ENCODE assay signal across 22 cellular contexts in genomic region chr11:16895306-16895705, GRCh38.
DNase-seq lines count a peak whose midpoint lies in the region; ATAC-seq, FAIRE-seq and TF ChIP-seq lines count a peak whose summit lies in the region.
"Had no signal": no experiment of that assay in that cellular context is flagged by ENCODE, and none has a peak within 500 bp of the region (broad histone marks: within the 10 kb centered on the region; RNA-seq: fewer than 3 reads in every experiment).

No MANE protein-coding gene starts in this region.

- TF ChIP-seq EP300 in stomach (IDR thresholded peaks at IDR 0.05): no peak

- H3K36me3 Mint-ChIP-seq in astrocyte (ENCODE audit: low read depth, unreplicated experiment): no peaks in the 10 kb centered on the region

- H3K27ac ChIP-seq in astrocyte (ENCODE audit: low read depth, low read length) (no peak overlapping the region), mesenchymal stem cell (ENCODE audit: low read length, poor library complexity, severe bottlenecking) (peak overlapping the region; percentile 73), stomach (no peak overlapping the region)
- H3K27ac ChIP-seq: gastroesophageal sphincter, WERI-Rb-1 had no signal

- H2BK120ac ChIP-seq in mesenchymal stem cell (ENCODE audit: low read depth, low read length): no peak overlapping the region

- no peak overlapping the region for H3K4me3 Mint-ChIP-seq in astrocyte (ENCODE audit: unreplicated experiment)
- H3K4me3 Mint-ChIP-seq: dendritic cell treated with granulocyte-macrophage colony-stimulating factor and Interleukin-4, amounts not matched to agents 40 ng/mL and 50 ng/mL, for 4 days; stimulated activated naive CD8-positive, alpha-beta T cell treated with anti-CD3 and anti-CD28 coated beads, Interleukin-15, amount 100 ng/mL, for 72 hours had no signal

- H3K9ac ChIP-seq in astrocyte (ENCODE audit: low read length): no peak overlapping the region
- no peak overlapping the region for H3K9ac ChIP-seq in mesenchymal stem cell (ENCODE audit: low read length)

- no peaks in the 10 kb centered on the region for H4K20me1 ChIP-seq in astrocyte (ENCODE audit: insufficient read depth, low read length)

- H2AFZ ChIP-seq in astrocyte (ENCODE audit: low read depth, low read length) (no peak overlapping the region), mesenchymal stem cell (ENCODE audit: low read depth, low read length) (no peak overlapping the region)

- peak; percentile 44 for DNase-seq in AG20443 (ENCODE audit: low spot score)
- peak; percentile 24 for DNase-seq in ELR (ENCODE audit: low read depth)
- DNase-seq in astrocyte (ENCODE audit: low read depth): peak; percentile 46
- no peak for DNase-seq in mesenchymal stem cell
- DNase-seq in stomach: no peak
- DNase-seq in activated CD4-positive, alpha-beta T cell treated with anti-CD3 and anti-CD28 coated beads for 48 hours: no peak
- DNase-seq: activated CD4-positive, alpha-beta T cell treated with anti-CD3 and anti-CD28 coated beads, Interleukin-2, amount 50 U/mL, for 48 hours; activated T-cell treated with anti-CD3 and anti-CD28 coated beads, Interleukin-2, amount 50 U/mL, for 1 hour; GDM1; NCI-H1930; NCI-H526 treated with DMSO at 0.1 percent for 48 hours; OCI-M1; SIG-M5; stimulated activated naive CD8-positive, alpha-beta T cell treated with anti-CD3 and anti-CD28 coated beads, Interleukin-15, amount 100 ng/mL, for 72 hours; WERI-Rb-1 had no signal

- peaks cover 8% of the 10 kb centered on the region for H3K4me1 ChIP-seq in astrocyte (ENCODE audit: insufficient read depth, low read length)
- peaks cover 6% of the 10 kb centered on the region for H3K4me1 ChIP-seq in mesenchymal stem cell (ENCODE audit: control insufficient read depth, insufficient read depth, low read depth, low read length)
- peaks cover 20 to 78% (median 49%) of the 10 kb centered on the region in 4 donors for H3K4me1 ChIP-seq in stomach
- H3K4me1 ChIP-seq: gastroesophageal sphincter had no signal

- H3K23ac ChIP-seq in mesenchymal stem cell (ENCODE audit: low read length in 2 of 2): no peak overlapping the region

- H3K9me3 Mint-ChIP-seq in astrocyte (ENCODE audit: unreplicated experiment): no peaks in the 10 kb centered on the region
- H3K9me3 Mint-ChIP-seq: dendritic cell treated with granulocyte-macrophage colony-stimulating factor and Interleukin-4, amounts not matched to agents 40 ng/mL and 50 ng/mL, for 4 days had no signal

- H3K9me3 ChIP-seq in astrocyte (ENCODE audit: insufficient read depth, low read depth, low read length) (no peaks in the 10 kb centered on the region), mesenchymal stem cell (ENCODE audit: control insufficient read depth, low read length) (no peaks in the 10 kb centered on the region), stomach (no peaks in the 10 kb centered on the region)

- intact Hi-C loops in stomach (cut with DNase I; ENCODE audit: low total_unique reads): no loop called here

- no peak overlapping the region for H4K91ac ChIP-seq in mesenchymal stem cell (ENCODE audit: low read length)

- no peak overlapping the region for H3K4me3 ChIP-seq in astrocyte (ENCODE audit: insufficient read depth, low read depth, low read length)
- H3K4me3 ChIP-seq in mesenchymal stem cell (ENCODE audit: insufficient read depth in 1 of 2, low read depth in 1 of 2, low read length in 2 of 2): no peak overlapping the region
- no peak overlapping the region for H3K4me3 ChIP-seq in stomach
- H3K4me3 ChIP-seq: gastroesophageal sphincter had no signal

- peaks cover 4% of the 10 kb centered on the region for H3K79me1 ChIP-seq in mesenchymal stem cell (replicated peaks; ENCODE audit: low read length, poor library complexity, severe bottlenecking)

- H3K4me2 ChIP-seq in astrocyte (ENCODE audit: low read length) (no peak overlapping the region), mesenchymal stem cell (ENCODE audit: low read length, poor library complexity, severe bottlenecking) (no peak overlapping the region)

- TF ChIP-seq CTCF in astrocyte (IDR thresholded peaks at IDR 0.05; ENCODE audit: insufficient read depth, low read depth, low read length) (no peak), stomach (IDR thresholded peaks at IDR 0.05) (no peak)

- H3K4ac ChIP-seq in mesenchymal stem cell (ENCODE audit: low read depth in 1 of 2, low read length in 2 of 2): no peak overlapping the region

- H2BK15ac ChIP-seq in mesenchymal stem cell (ENCODE audit: low read depth, poor library complexity, severe bottlenecking): no peak overlapping the region

- no peaks in the 10 kb centered on the region for H3K27me3 Mint-ChIP-seq in astrocyte (ENCODE audit: low read depth, unreplicated experiment)
- H3K27me3 Mint-ChIP-seq: dendritic cell treated with granulocyte-macrophage colony-stimulating factor and Interleukin-4, amounts not matched to agents 40 ng/mL and 50 ng/mL, for 4 days had no signal

- H3K27me3 ChIP-seq in astrocyte (ENCODE audit: insufficient read depth, low read length) (peaks cover 4% of the 10 kb centered on the region), mesenchymal stem cell (ENCODE audit: control insufficient read depth in 1 of 2, insufficient read depth in 1 of 2, low read length in 2 of 2) (peaks cover 0 to 5% of the 10 kb centered on the region in 2 experiments), stomach (no peaks in the 10 kb centered on the region)
- H3K27me3 ChIP-seq: gastroesophageal sphincter had no signal

- ATAC-seq in HG02642 (IDR thresholded peaks at IDR 0.05; ENCODE audit: poor library complexity, unreplicated experiment) (no peak), GM18858 (IDR thresholded peaks at IDR 0.05; ENCODE audit: unreplicated experiment) (no peak)
- ATAC-seq: gastroesophageal sphincter; sciatic nerve; stimulated activated naive CD8-positive, alpha-beta T cell treated with anti-CD3 and anti-CD28 coated beads, Interleukin-15, amount 100 ng/mL, for 72 hours had no signal

- H3K79me2 ChIP-seq in astrocyte (ENCODE audit: insufficient read depth, low read length): no peaks in the 10 kb centered on the region

- no peak overlapping the region for H2AK5ac ChIP-seq in mesenchymal stem cell (ENCODE audit: low read length, severe bottlenecking)

- FAIRE-seq in astrocyte (lab: Jason Lieb, UNC): no peak
- FAIRE-seq: endothelial cell of umbilical vein had no signal

- WGBS in mesenchymal stem cell: 60% methylated on average over 3 of the region's 3 CpGs
- 69 to 89% (median 81%) methylated on average over 3 of the region's 3 CpGs for WGBS in stomach, 5 donors

- H3K36me3 ChIP-seq in astrocyte (ENCODE audit: insufficient read depth, low read length) (no peaks in the 10 kb centered on the region), mesenchymal stem cell (ENCODE audit: control insufficient read depth in 1 of 2, insufficient read depth in 2 of 2, low read depth in 1 of 2, low read length in 2 of 2) (no peaks in the 10 kb centered on the region), stomach (no peaks in the 10 kb centered on the region)
- H3K36me3 ChIP-seq: gastroesophageal sphincter, WERI-Rb-1 had no signal

- H4K8ac ChIP-seq in mesenchymal stem cell (ENCODE audit: low read length): no peak overlapping the region

- no peak overlapping the region for H2BK12ac ChIP-seq in mesenchymal stem cell (ENCODE audit: low read length in 2 of 2)

- no peak overlapping the region for H2BK5ac ChIP-seq in mesenchymal stem cell (ENCODE audit: low read depth, low read length, poor library complexity, severe bottlenecking)

- H3K14ac ChIP-seq in mesenchymal stem cell (ENCODE audit: low read length in 2 of 2): no peak overlapping the region

- no peak overlapping the region for H3K27ac Mint-ChIP-seq in astrocyte (ENCODE audit: unreplicated experiment)
- H3K27ac Mint-ChIP-seq: activated naive CD4-positive, alpha-beta T cell treated with anti-CD3 and anti-CD28 coated beads, Interleukin-2, amount 50 U/mL, for 72 hours; dendritic cell treated with granulocyte-macrophage colony-stimulating factor and Interleukin-4, amounts not matched to agents 40 ng/mL and 50 ng/mL, for 4 days; stimulated activated naive CD8-positive, alpha-beta T cell treated with anti-CD3 and anti-CD28 coated beads, Interleukin-15, amount 100 ng/mL, for 72 hours had no signal

- peaks cover 32% of the 10 kb centered on the region for H3K4me1 Mint-ChIP-seq in astrocyte (ENCODE audit: low read depth, unreplicated experiment)

- TF ChIP-seq POLR2A in stomach (IDR thresholded peaks at IDR 0.05): no peak

- H3K18ac ChIP-seq in mesenchymal stem cell (ENCODE audit: low read depth in 1 of 2, low read length in 2 of 2): no peak overlapping the region

Comparison
In these comparisons a context has a peak if more than half of its experiments do, and no peak if none do; other contexts are left out.
1. DNase-seq: peak in AG20443 (single experiment), ELR (single experiment) and astrocyte (single experiment); none in mesenchymal stem cell (single experiment), stomach (single experiment) and activated CD4-positive, alpha-beta T cell treated with anti-CD3 and anti-CD28 coated beads for 48 hours (single experiment).